Comparison of ENCODE assay signal across 10 cellular contexts in the genomic region with DNA sequence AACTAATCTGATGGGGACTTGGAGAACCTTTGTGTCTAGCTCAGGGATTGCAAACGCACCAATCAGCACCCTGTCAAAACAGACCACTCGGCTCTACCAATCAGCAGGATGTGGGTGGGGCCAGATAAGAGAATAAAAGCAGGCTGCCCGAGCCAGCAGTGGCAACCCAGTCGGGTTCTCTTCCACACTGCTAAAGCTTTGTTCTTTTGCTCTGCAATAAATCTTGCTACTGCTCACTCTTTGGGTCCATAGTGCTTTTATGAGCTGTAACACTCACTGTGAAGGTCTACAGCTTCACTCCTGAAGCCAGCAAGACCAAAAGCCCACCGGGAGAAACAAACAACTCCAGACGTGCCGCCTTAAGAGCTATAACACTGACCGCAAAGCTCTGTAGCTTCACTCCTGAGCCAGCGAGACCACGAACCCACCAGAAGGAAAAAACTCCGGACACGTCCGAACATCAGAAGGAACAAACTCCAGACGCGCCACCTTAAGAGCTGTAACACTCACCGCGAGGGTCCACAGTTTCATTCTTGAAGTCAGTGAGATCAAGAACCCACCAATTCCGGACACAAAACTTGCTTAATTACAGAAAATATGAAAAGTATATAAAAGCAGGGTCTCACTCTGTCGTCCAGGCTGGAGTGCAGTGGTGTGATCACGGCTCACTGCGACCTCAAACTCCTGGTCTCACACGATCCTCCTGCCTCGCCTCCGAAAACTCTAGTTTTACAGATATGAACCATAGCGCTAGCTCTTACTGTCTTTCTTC. TPM values are rescaled to one million over a fixed set of nuclear protein-coding genes. Genes with fewer than 3 reads are reported as not detected.
DNase-seq lines count a peak whose midpoint lies in the region; TF ChIP-seq lines count a peak whose summit lies in the region.
"Not testable (repeated sequence)": the region's sequence is repeated elsewhere in the genome, so short reads cannot be mapped to it uniquely, and the experiment has no call there.
"Had no signal": no experiment of that assay in that cellular context is flagged by ENCODE, and none has a peak within 500 bp of the region (broad histone marks: within the 10 kb centered on the region; RNA-seq: fewer than 3 reads in every experiment).

No MANE protein-coding gene starts in this region.

- H2AFZ ChIP-seq in Karpas-422 (ENCODE audit: low read length); mesenchymal stem cell (ENCODE audit: low read depth, low read length): not testable (repeated sequence)

- H3K79me2 ChIP-seq in Karpas-422 (ENCODE audit: low read length), result not testable (repeated sequence)

- H4K91ac ChIP-seq in mesenchymal stem cell (ENCODE audit: low read length), result not testable (repeated sequence)

- not testable (repeated sequence) for TF ChIP-seq POLR2A in esophagus muscularis mucosa (IDR thresholded peaks at IDR 0.05; ENCODE audit: low read depth)

- H3K4me3 ChIP-seq in CD8-positive, alpha-beta memory T cell (ENCODE audit: low read length), result peak overlapping the region; percentile 80
- H3K4me3 ChIP-seq in Karpas-422 (ENCODE audit: low read length), result not testable (repeated sequence)
- H3K4me3 ChIP-seq in ascending aorta, result peak overlapping the region; percentile 73 to 81
- peak overlapping the region; percentile 66 to 85 (median 70) for H3K4me3 ChIP-seq in esophagus muscularis mucosa
- H3K4me3 ChIP-seq in mesenchymal stem cell (ENCODE audit: insufficient read depth in 1 of 2, low read depth in 1 of 2, low read length in 2 of 2), result peak overlapping the region in 1 of 2 experiments; percentile 88
- peak overlapping the region; percentile 91 for H3K4me3 ChIP-seq in rectal smooth muscle tissue (ENCODE audit: low read length)
- peak overlapping the region; percentile 61 to 81 for H3K4me3 ChIP-seq in tibial artery

- not testable (repeated sequence) for H3K4ac ChIP-seq in mesenchymal stem cell (ENCODE audit: low read depth in 1 of 2, low read length in 2 of 2)

- not testable (repeated sequence) for H3K79me1 ChIP-seq in mesenchymal stem cell (replicated peaks; ENCODE audit: low read length, poor library complexity, severe bottlenecking)

- not testable (repeated sequence) for H2BK12ac ChIP-seq in mesenchymal stem cell (ENCODE audit: low read length in 2 of 2)

- H2BK120ac ChIP-seq in mesenchymal stem cell (ENCODE audit: low read depth, low read length), result not testable (repeated sequence)

- not testable (repeated sequence) for H3K9ac ChIP-seq in Karpas-422 (ENCODE audit: low read length); rectal smooth muscle tissue (ENCODE audit: low read length)
- peak overlapping the region; percentile 96 for H3K9ac ChIP-seq in mesenchymal stem cell (ENCODE audit: low read length)

- H3K9me3 ChIP-seq in CD8-positive, alpha-beta memory T cell (ENCODE audit: low read length); Karpas-422 (ENCODE audit: low read length); ascending aorta; esophagus muscularis mucosa; mesenchymal stem cell (ENCODE audit: control insufficient read depth, low read length): not testable (repeated sequence)
- peaks cover 0 to 11% (median 0%) of the 10 kb centered on the region in 3 donors for H3K9me3 ChIP-seq in tibial artery

- H4K8ac ChIP-seq in mesenchymal stem cell (ENCODE audit: low read length), result not testable (repeated sequence)

- not testable (repeated sequence) for H3K23ac ChIP-seq in mesenchymal stem cell (ENCODE audit: low read length in 2 of 2)

- H4K20me1 ChIP-seq in Karpas-422 (ENCODE audit: insufficient read depth, low read depth, low read length), result not testable (repeated sequence)

- H3K4me3 Mint-ChIP-seq in CD8-positive, alpha-beta memory T cell, result peak overlapping the region; percentile 80 to 98 (median 87)

- not testable (repeated sequence) for H3K18ac ChIP-seq in mesenchymal stem cell (ENCODE audit: low read depth in 1 of 2, low read length in 2 of 2)

- H3K9me2 ChIP-seq in Karpas-422 (replicated peaks; ENCODE audit: insufficient read depth, low read length), result not testable (repeated sequence)

- TF ChIP-seq EP300 in esophagus muscularis mucosa (IDR thresholded peaks at IDR 0.05), result not testable (repeated sequence)

- not testable (repeated sequence) for H2BK15ac ChIP-seq in mesenchymal stem cell (ENCODE audit: low read depth, poor library complexity, severe bottlenecking)

- H3K9me3 Mint-ChIP-seq in CD8-positive, alpha-beta memory T cell, result not testable (repeated sequence)

- CTCF ChIA-PET in CD8-positive, alpha-beta memory T cell (lab: Charles Lee), result interaction anchor here (0.8 to 7.6 kb wide), 17 partner anchors 11 to 207 kb away, joined by 3 to 72 read pairs (median 4); partner anchors contain the start of gene MICA

- POLR2A ChIA-PET in CD8-positive, alpha-beta memory T cell (lab: Charles Lee), result interaction anchor here (0.6 to 3.0 kb wide), 8 partner anchors 38 to 204 kb away, joined by 5 to 24 read pairs (median 11); partner anchors contain the start of genes CCHCR1, HLA-B, HLA-C and TCF19

- H3K27ac ChIP-seq in CD8-positive, alpha-beta memory T cell (ENCODE audit: low read depth, low read length), result peak overlapping the region; percentile 99
- not testable (repeated sequence) for H3K27ac ChIP-seq in Karpas-422 (ENCODE audit: low read length); mesenchymal stem cell (ENCODE audit: low read length, poor library complexity, severe bottlenecking)
- H3K27ac ChIP-seq in VCaP (peak overlapping the region; percentile 91), ascending aorta (peak overlapping the region; percentile 95 to 97), esophagus muscularis mucosa (replicated peaks in 1 of 4) (peak overlapping the region; percentile 92 to 97 (median 93)), rectal smooth muscle tissue (ENCODE audit: low read depth, low read length) (peak overlapping the region; percentile 94), tibial artery (peak overlapping the region; percentile 81 to 95)

- H3K36me3 Mint-ChIP-seq in CD8-positive, alpha-beta memory T cell, result peaks cover 0 to 47% (median 2%) of the 10 kb centered on the region in 3 donors

- not testable (repeated sequence) for H3K14ac ChIP-seq in mesenchymal stem cell (ENCODE audit: low read length in 2 of 2)

- not testable (repeated sequence) for DNase-seq in CD8-positive, alpha-beta memory T cell; Karpas-422; ascending aorta (ENCODE audit: low spot score in 2 of 2); esophagus muscularis mucosa (ENCODE audit: extremely low spot score); mesenchymal stem cell; tibial artery

- not testable (repeated sequence) for H2AK5ac ChIP-seq in mesenchymal stem cell (ENCODE audit: low read length, severe bottlenecking)

- WGBS in esophagus muscularis mucosa, result 72% methylated on average over 24 of the region's 25 CpGs
- 84% methylated on average over 22 of the region's 25 CpGs for WGBS in mesenchymal stem cell

- peak overlapping the region; percentile 87 for H3K4me2 ChIP-seq in Karpas-422 (ENCODE audit: low read depth, low read length, poor library complexity, severe bottlenecking)
- H3K4me2 ChIP-seq in mesenchymal stem cell (ENCODE audit: low read length, poor library complexity, severe bottlenecking), result not testable (repeated sequence)

- H3K27me3 ChIP-seq in CD8-positive, alpha-beta memory T cell (ENCODE audit: insufficient read depth, low read length, poor library complexity, severe bottlenecking); Karpas-422 (ENCODE audit: low read length); ascending aorta; esophagus muscularis mucosa; mesenchymal stem cell (ENCODE audit: control insufficient read depth in 1 of 2, insufficient read depth in 1 of 2, low read length in 2 of 2); rectal smooth muscle tissue (ENCODE audit: control insufficient read depth, insufficient read depth, low read length); tibial artery: not testable (repeated sequence)

- H3K36me3 ChIP-seq in CD8-positive, alpha-beta memory T cell (ENCODE audit: insufficient read depth, low read length); Karpas-422 (ENCODE audit: insufficient read depth, low read length); ascending aorta; mesenchymal stem cell (ENCODE audit: control insufficient read depth in 1 of 2, insufficient read depth in 2 of 2, low read depth in 1 of 2, low read length in 2 of 2); rectal smooth muscle tissue (ENCODE audit: control insufficient read depth, insufficient read depth, low read length); tibial artery: not testable (repeated sequence)
- peaks cover 0 to 11% (median 0%) of the 10 kb centered on the region in 4 donors for H3K36me3 ChIP-seq in esophagus muscularis mucosa

- not testable (repeated sequence) for H3K27me3 Mint-ChIP-seq in CD8-positive, alpha-beta memory T cell

- TF ChIP-seq CTCF in VCaP (conservative IDR thresholded peaks at IDR 0.05); ascending aorta (IDR thresholded peaks at IDR 0.05); esophagus muscularis mucosa (IDR thresholded peaks at IDR 0.05); tibial artery (IDR thresholded peaks at IDR 0.05): not testable (repeated sequence)

- H3K4me1 ChIP-seq in CD8-positive, alpha-beta memory T cell (ENCODE audit: insufficient read depth, low read length), result peaks cover 36% of the 10 kb centered on the region
- not testable (repeated sequence) for H3K4me1 ChIP-seq in Karpas-422 (ENCODE audit: low read length); ascending aorta; mesenchymal stem cell (ENCODE audit: control insufficient read depth, insufficient read depth, low read depth, low read length); rectal smooth muscle tissue (ENCODE audit: control insufficient read depth, insufficient read depth, low read length)
- H3K4me1 ChIP-seq in esophagus muscularis mucosa (peaks cover 16 to 42% (median 30%) of the 10 kb centered on the region in 4 donors), tibial artery (peaks cover 0 to 22% (median 8%) of the 10 kb centered on the region in 4 donors)

- peaks cover 51 to 62% (median 51%) of the 10 kb centered on the region in 3 donors for H3K4me1 Mint-ChIP-seq in CD8-positive, alpha-beta memory T cell

- not testable (repeated sequence) for H2BK5ac ChIP-seq in mesenchymal stem cell (ENCODE audit: low read depth, low read length, poor library complexity, severe bottlenecking)

- peak overlapping the region; percentile 87 to 100 (median 94) for H3K27ac Mint-ChIP-seq in CD8-positive, alpha-beta memory T cell

- intact Hi-C loops in ascending aorta (cut with DNase I) (loop anchor here (1.0 to 5.0 kb wide), 5 partner anchors 38 to 1001 kb away; partner anchors contain the start of genes HLA-B, HLA-C and TCF19), esophagus muscularis mucosa (cut with DNase I) (loop anchor here (2.0 to 5.0 kb wide), 2 partner anchors 76 to 170 kb away; partner anchors contain the start of gene HLA-C), tibial artery (cut with DNase I; ENCODE audit: low total_unique reads) (loop anchor here (5.0 kb wide), 2 partner anchors 39 to 171 kb away; partner anchors contain the start of genes CCHCR1 and TCF19)

RNA-seq across cellular contexts. Expression of gene POU5F1, which starts 26.0 kb away (rescaled TPM):
- not detected for total RNA-seq in CD8-positive, alpha-beta memory T cell
- not detected for polyA plus RNA-seq in CD8-positive, alpha-beta memory T cell
- not detected in 2 replicates for total RNA-seq in Karpas-422 (2014; rRNA removed; shearing (Covaris generic); ENCODE audit: low replicate concordance)
- total RNA-seq in ascending aorta (not detected), esophagus muscularis mucosa (1 to 10 TPM in 1 of 4 donors, not detected in 3; 1.3 TPM)
- not detected for polyA plus RNA-seq in mesenchymal stem cell (2013, experiment 1 of 2)
- polyA plus RNA-seq in mesenchymal stem cell (2013, experiment 2 of 2), result not detected

RNA-seq across cellular contexts. Expression of gene TCF19, which starts 38.0 kb away (rescaled TPM):
- total RNA-seq in CD8-positive, alpha-beta memory T cell, result 100 to 1,000 TPM; 102 to 103 TPM
- 11.6 TPM for polyA plus RNA-seq in CD8-positive, alpha-beta memory T cell
- total RNA-seq in Karpas-422 (2014; rRNA removed; shearing (Covaris generic); ENCODE audit: low replicate concordance), result 13.9 and 20.4 TPM in 2 replicates
- total RNA-seq in ascending aorta (10.3 TPM), esophagus muscularis mucosa (1 to 10 TPM; 2.3 to 6.7 (median 5.8) TPM)
- 3.1 TPM for polyA plus RNA-seq in mesenchymal stem cell (2013, experiment 1 of 2)
- polyA plus RNA-seq in mesenchymal stem cell (2013, experiment 2 of 2), result 3.3 TPM

RNA-seq across cellular contexts. Expression of gene CCHCR1, which starts 38.8 kb away (rescaled TPM):
- total RNA-seq in CD8-positive, alpha-beta memory T cell, result 10 to 100 TPM; 45.9 to 46.1 TPM
- polyA plus RNA-seq in CD8-positive, alpha-beta memory T cell, result 7.4 TPM
- 21.3 and 23.1 TPM in 2 replicates for total RNA-seq in Karpas-422 (2014; rRNA removed; shearing (Covaris generic); ENCODE audit: low replicate concordance)
- total RNA-seq in ascending aorta (14.7 TPM), esophagus muscularis mucosa (10 to 100 TPM in 2 of 4 donors, 1 to 10 TPM in 2; 5.8 to 11.6 (median 9.4) TPM)
- 4.9 TPM for polyA plus RNA-seq in mesenchymal stem cell (2013, experiment 1 of 2)
- polyA plus RNA-seq in mesenchymal stem cell (2013, experiment 2 of 2), result 4.5 TPM

RNA-seq across cellular contexts. Expression of gene PSORS1C2, which starts 57.6 kb away (rescaled TPM):
- total RNA-seq in CD8-positive, alpha-beta memory T cell, result not detected
- polyA plus RNA-seq in CD8-positive, alpha-beta memory T cell, result not detected
- not detected in 2 replicates for total RNA-seq in Karpas-422 (2014; rRNA removed; shearing (Covaris generic); ENCODE audit: low replicate concordance)
- total RNA-seq in ascending aorta (5.2 TPM), esophagus muscularis mucosa (not detected)
- not detected for polyA plus RNA-seq in mesenchymal stem cell (2013, experiment 1 of 2)
- polyA plus RNA-seq in mesenchymal stem cell (2013, experiment 2 of 2), result not detected
- total RNA-seq: HT-29, mesenteric fat pad had no signal
